Comparison of ENCODE assay signal across 2 cellular contexts in genomic region chr9:114856210-114856941, GRCh38.
TF ChIP-seq lines count a peak whose summit lies in the region.

No MANE protein-coding gene starts in this region.

TF ChIP-seq in A549, 52 proteins besides CTCF, POLR2A, EP300 and RAD21:
- TF ChIP-seq MAFK (IDR thresholded peaks at IDR 0.05; ENCODE audit: partially characterized antibody) (peak; percentile 4), TP53 (CRISPR knock-in tag; IDR thresholded peaks at IDR 0.05) (no peak)
TF ChIP-seq in A549: peak in this region for 1.

TF ChIP-seq in IMR-90, 13 proteins besides CTCF, POLR2A, EP300 and RAD21:
- TF ChIP-seq NFE2L2 (IDR thresholded peaks at IDR 0.05; ENCODE audit: low read depth, low read length), result 0 out of 2 replicates have a peak, but pooled peaks have one; percentile 5
- no peak for TF ChIP-seq CHD1 (IDR thresholded peaks at IDR 0.05; ENCODE audit: low read depth, low read length)
- no peak for TF ChIP-seq MXI1 (IDR thresholded peaks at IDR 0.05; ENCODE audit: borderline replicate concordance, low read depth, low read length)
- no peak for TF ChIP-seq MAZ (IDR thresholded peaks at IDR 0.05; ENCODE audit: borderline replicate concordance, low read depth, low read length)
- no peak for TF ChIP-seq MAFK (IDR thresholded peaks at IDR 0.05; ENCODE audit: low read depth, low read length)
- TF ChIP-seq ELK1 (IDR thresholded peaks at IDR 0.05; ENCODE audit: borderline replicate concordance, low read depth, low read length), result no peak
- no peak for TF ChIP-seq BHLHE40 (IDR thresholded peaks at IDR 0.05; ENCODE audit: low read depth, low read length)
- TF ChIP-seq FOS (IDR thresholded peaks at IDR 0.05; ENCODE audit: low read depth, low read length), result no peak
- no peak for TF ChIP-seq RCOR1 (IDR thresholded peaks at IDR 0.05; ENCODE audit: insufficient replicate concordance, low read length)
